Comparison of ENCODE assay signal across 13 cellular contexts in the genomic region with DNA sequence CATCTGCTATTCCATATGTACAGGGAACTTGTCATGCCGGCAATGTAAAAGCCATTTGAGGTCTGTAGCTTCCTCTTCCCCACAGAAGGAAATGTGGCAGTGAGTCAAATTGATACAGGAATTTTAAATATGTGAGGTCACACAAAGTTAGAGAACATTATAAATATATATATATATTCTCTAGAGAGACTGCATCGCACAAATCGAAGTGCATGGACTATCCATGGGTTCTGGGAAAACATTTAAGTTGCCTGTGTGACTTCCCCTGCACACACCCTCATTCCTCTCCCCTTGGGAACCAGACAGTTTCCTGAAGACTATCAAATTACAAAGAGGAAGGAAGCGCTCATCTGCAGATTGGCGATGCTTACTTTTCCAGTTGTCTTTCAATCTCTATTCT.
A peak's percentile ranks its signal among the peaks of the same experiment; 100 is the strongest.
DNase-seq lines count a peak whose midpoint lies in the region; ATAC-seq and TF ChIP-seq lines count a peak whose summit lies in the region.
"Had no signal": no experiment of that assay in that cellular context is flagged by ENCODE, and none has a peak within 500 bp of the region (broad histone marks: within the 10 kb centered on the region; RNA-seq: fewer than 3 reads in every experiment).

No MANE protein-coding gene starts in this region.

- POLR2A ChIA-PET in CD4-positive, alpha-beta T cell (lab: Charles Lee): no interaction called here

- TF ChIP-seq CTCF in osteoblast (IDR thresholded peaks at IDR 0.05; ENCODE audit: extremely low read depth, low read depth, low read length): no peak
- no peak for TF ChIP-seq CTCF in CD4-positive, alpha-beta T cell (IDR thresholded peaks at IDR 0.05)
- TF ChIP-seq CTCF in esophagus muscularis mucosa (IDR thresholded peaks at IDR 0.05): no peak

- H3K36me3 ChIP-seq in GM23248 (ENCODE audit: low read depth) (no peaks in the 10 kb centered on the region), osteoblast (ENCODE audit: insufficient read depth, low read length) (no peaks in the 10 kb centered on the region), esophagus muscularis mucosa (no peaks in the 10 kb centered on the region)
- H3K36me3 ChIP-seq: neutrophil had no signal

- no peaks in the 10 kb centered on the region for H3K36me3 Mint-ChIP-seq in CD4-positive, alpha-beta T cell (ENCODE audit: low read depth)

- no peaks in the 10 kb centered on the region for H4K20me1 ChIP-seq in GM23248 (ENCODE audit: insufficient read depth)
- no peaks in the 10 kb centered on the region for H4K20me1 ChIP-seq in osteoblast (ENCODE audit: insufficient read depth, low read length)

- 0 out of 2 replicates have a peak, but pooled peaks cover 1% of the 10 kb centered on the region for H3F3A ChIP-seq in GM23248 (ENCODE audit: insufficient read depth)

- H3K4me1 ChIP-seq in GM23248 (ENCODE audit: insufficient read depth) (peaks cover 19% of the 10 kb centered on the region), osteoblast (ENCODE audit: insufficient read depth, low read length) (peaks cover 20% of the 10 kb centered on the region), esophagus muscularis mucosa (peaks cover 0 to 3% (median 0%) of the 10 kb centered on the region in 4 donors)

- no peak overlapping the region for H3K27ac Mint-ChIP-seq in CD4-positive, alpha-beta T cell
- H3K27ac Mint-ChIP-seq: activated CD8-positive, alpha-beta T cell treated with anti-CD3 and anti-CD28 coated beads, Interleukin-2, amount 10 ng/mL, durations not matched to agents 7 days and 5 days; stimulated activated naive CD8-positive, alpha-beta T cell treated with anti-CD3 and anti-CD28 coated beads, Interleukin-15, Interleukin-2, amounts not matched to agents 100 ng/mL and 50 ng/mL, for 24 hours had no signal

- H3K9me3 Mint-ChIP-seq in CD4-positive, alpha-beta T cell: no peaks in the 10 kb centered on the region
- H3K9me3 Mint-ChIP-seq: stimulated activated naive CD8-positive, alpha-beta T cell treated with anti-CD3 and anti-CD28 coated beads, Interleukin-15, Interleukin-2, amounts not matched to agents 100 ng/mL and 50 ng/mL, for 24 hours had no signal

- H3K4me3 Mint-ChIP-seq in CD4-positive, alpha-beta T cell: no peak overlapping the region
- H3K4me3 Mint-ChIP-seq: activated CD8-positive, alpha-beta T cell treated with anti-CD3 and anti-CD28 coated beads, Interleukin-2, amount 10 ng/mL, durations not matched to agents 7 days and 5 days; stimulated activated naive CD8-positive, alpha-beta T cell treated with anti-CD3 and anti-CD28 coated beads, Interleukin-15, Interleukin-2, amounts not matched to agents 100 ng/mL and 50 ng/mL, for 24 hours had no signal

- in situ Hi-C loops in GM23248 (cut with MboI): no loop called here

- CTCF ChIA-PET in CD4-positive, alpha-beta T cell (lab: Charles Lee): no interaction called here

- TF ChIP-seq POLR2A in esophagus muscularis mucosa (IDR thresholded peaks at IDR 0.05; ENCODE audit: low read depth): no peak

- no peak for TF ChIP-seq EP300 in esophagus muscularis mucosa (IDR thresholded peaks at IDR 0.05)

- H3K27ac ChIP-seq in GM23248 (0 out of 2 replicates have a peak overlapping the region, but pooled peaks have one; percentile 13), osteoblast (ENCODE audit: low read depth, low read length) (no peak overlapping the region), esophagus muscularis mucosa (replicated peaks in 1 of 4) (no peak overlapping the region)
- H3K27ac ChIP-seq in CD4-positive, alpha-beta T cell (ENCODE audit: low read depth, low read length): no peak overlapping the region
- H3K27ac ChIP-seq: neutrophil had no signal

- H3K9me3 ChIP-seq in GM23248 (ENCODE audit: low read depth): no peaks in the 10 kb centered on the region
- H3K9me3 ChIP-seq in osteoblast (ENCODE audit: low read depth, low read length): no peaks in the 10 kb centered on the region
- no peaks in the 10 kb centered on the region for H3K9me3 ChIP-seq in CD4-positive, alpha-beta T cell (ENCODE audit: control insufficient read depth, low read length)
- H3K9me3 ChIP-seq in esophagus muscularis mucosa: no peaks in the 10 kb centered on the region
- H3K9me3 ChIP-seq: neutrophil had no signal

- H3K9ac ChIP-seq in GM23248: no peak overlapping the region

- H3K27me3 ChIP-seq in GM23248 (replicated peaks; ENCODE audit: insufficient read depth) (no peaks in the 10 kb centered on the region), osteoblast (ENCODE audit: insufficient read depth, low read length) (no peaks in the 10 kb centered on the region), esophagus muscularis mucosa (no peaks in the 10 kb centered on the region)
- no peaks in the 10 kb centered on the region for H3K27me3 ChIP-seq in CD4-positive, alpha-beta T cell (ENCODE audit: control insufficient read depth, insufficient read depth, low read length)

- H3K9me2 ChIP-seq in GM23248 (ENCODE audit: insufficient read depth): no peaks in the 10 kb centered on the region; the same call in 1 of the 2 replicates

- peak overlapping the region; percentile 19; the same call in 1 of the 2 replicates for H3K4me3 ChIP-seq in GM23248
- no peak overlapping the region for H3K4me3 ChIP-seq in osteoblast (ENCODE audit: insufficient read depth, low read length)
- no peak overlapping the region for H3K4me3 ChIP-seq in esophagus muscularis mucosa

- DNase-seq in GM23248 (peak; percentile 40), NCI-H2171 treated with DMSO at 0.1 percent for 48 hours (lab: John Stamatoyannopoulos, UW) (peak; percentile 100), dermis blood vessel endothelial cell (peak; percentile 25), osteoblast (ENCODE audit: insufficient read length, low spot score, missing footprints) (no peak), occipital lobe (lab: John Stamatoyannopoulos, UW) (no peak), esophagus muscularis mucosa (ENCODE audit: extremely low spot score) (no peak)
- DNase-seq in activated CD8-positive, alpha-beta memory T cell treated with anti-CD3 and anti-CD28 coated beads, Interleukin-2, amount 50 U/mL, for 4 hours: no peak
- DNase-seq in CD4-positive, alpha-beta T cell: no peak
- DNase-seq: activated CD8-positive, alpha-beta T cell treated with anti-CD3 and anti-CD28 coated beads, Interleukin-2, amount 10 ng/mL, durations not matched to agents 7 days and 5 days; NCI-H226; stimulated activated CD4-positive, alpha-beta T cell treated with anti-CD3 and anti-CD28 coated beads, Interleukin-1b, Interleukin-23, amount 100 ng/mL, for 48 hours had no signal

- WGBS in GM23248 (ENCODE audit: low coverage in 1 of 2, low lambda C conversion rate in 2 of 2, missing lambda C conversion rate in 2 of 2), 2 experiments: 37 to 38% methylated on average over 5 of the region's 5 CpGs
- WGBS in esophagus muscularis mucosa: 53% methylated on average over 5 of the region's 5 CpGs

- peak overlapping the region; percentile 60 for H3K4me2 ChIP-seq in GM23248 (ENCODE audit: unreplicated experiment)
- peak overlapping the region; percentile 41 for H3K4me2 ChIP-seq in osteoblast (ENCODE audit: insufficient read depth, low read length)

- H3K79me2 ChIP-seq in GM23248 (ENCODE audit: insufficient read depth): no peaks in the 10 kb centered on the region
- H3K79me2 ChIP-seq in osteoblast (ENCODE audit: insufficient read depth, low read length): no peaks in the 10 kb centered on the region

- H3K27me3 Mint-ChIP-seq in CD4-positive, alpha-beta T cell: peaks cover 11% of the 10 kb centered on the region

- no peak for ATAC-seq in CD4-positive, alpha-beta T cell (ENCODE audit: poor library complexity)
- ATAC-seq: activated CD8-positive, alpha-beta T cell treated with anti-CD3 and anti-CD28 coated beads, Interleukin-2, amount 10 ng/mL, durations not matched to agents 7 days and 5 days had no signal

- intact Hi-C loops in CD4-positive, alpha-beta T cell (cut with DNase I, micrococcal nuclease): no loop called here
- intact Hi-C loops in esophagus muscularis mucosa (cut with DNase I): no loop called here

- H2AFZ ChIP-seq in GM23248 (peak overlapping the region; percentile 10), osteoblast (ENCODE audit: low read length) (no peak overlapping the region)

- H3K4me1 Mint-ChIP-seq in CD4-positive, alpha-beta T cell (ENCODE audit: low read depth): peaks cover 8% of the 10 kb centered on the region

Comparison
In these comparisons a context has a peak if more than half of its experiments do, and no peak if none do; other contexts are left out.
1. DNase-seq: peak in GM23248 (single experiment), NCI-H2171 treated with DMSO at 0.1 percent for 48 hours (single experiment) and dermis blood vessel endothelial cell (single experiment); none in osteoblast (single experiment), activated CD8-positive, alpha-beta memory T cell treated with anti-CD3 and anti-CD28 coated beads, Interleukin-2, amount 50 U/mL, for 4 hours (single experiment), occipital lobe (single experiment), CD4-positive, alpha-beta T cell (0 of 10) and esophagus muscularis mucosa (single experiment).